8 cellular contexts compared by ENCODE assay signal in the genomic region with DNA sequence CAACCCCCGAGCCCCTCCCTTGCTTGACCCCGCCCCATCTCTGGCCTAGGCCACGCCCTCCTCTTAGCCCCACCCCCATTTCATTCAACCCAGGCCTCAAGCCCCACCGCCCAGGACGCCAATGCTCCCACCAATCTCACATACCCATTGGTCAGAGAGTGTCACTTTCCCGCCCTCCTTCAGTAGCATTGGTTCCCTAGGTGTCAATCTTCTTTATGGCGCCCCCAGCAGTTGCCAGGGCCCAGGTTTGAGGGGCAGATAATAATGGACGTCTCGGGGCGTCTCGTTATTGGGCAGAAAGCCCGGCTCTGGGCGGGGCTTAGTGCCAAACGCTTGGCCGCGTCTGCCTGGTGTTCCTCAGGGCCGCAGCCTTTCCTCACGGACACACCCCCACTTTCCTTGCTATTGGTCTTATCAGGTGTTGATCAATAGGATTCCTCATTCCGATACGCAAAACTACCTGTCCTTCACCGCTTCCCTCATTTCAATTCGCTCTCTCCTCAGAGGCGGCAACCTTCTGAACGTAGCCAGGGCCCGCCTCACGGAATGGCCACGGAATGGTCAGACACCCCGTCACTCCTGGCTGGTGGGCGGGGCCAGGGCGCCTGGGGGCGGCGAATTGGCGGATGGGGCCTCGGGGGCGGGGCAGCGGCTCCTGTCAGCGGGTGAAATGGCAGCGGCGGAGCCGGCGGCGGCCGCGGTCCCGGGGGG. TPM values are rescaled to one million over a fixed set of nuclear protein-coding genes. Genes with fewer than 3 reads are reported as not detected.
A peak's percentile ranks its signal among the peaks of the same experiment; 100 is the strongest.
DNase-seq lines count a peak whose midpoint lies in the region; ATAC-seq, FAIRE-seq and TF ChIP-seq lines count a peak whose summit lies in the region.

A gene (plus strand): TSS at position 658 of the 711 bp plus-strand sequence. CDS start 16,325 bp downstream, outside the sequence.

- peak; percentile 99 for DNase-seq in A673 (ENCODE audit: low spot score)
- DNase-seq in NCI-H2196 (lab: John Stamatoyannopoulos, UW; ENCODE audit: unreplicated experiment) = peak; percentile 100
- DNase-seq in WERI-Rb-1 = peak; percentile 99
- DNase-seq in bronchial epithelial cell (ENCODE audit: low read depth) = peak; percentile 100

- H3K36me3 ChIP-seq in A673 (ENCODE audit: insufficient read depth, low read length, poor library complexity, severe bottlenecking) (no peaks in the 10 kb centered on the region), WERI-Rb-1 (no peaks in the 10 kb centered on the region; the same call in 1 of the 2 replicates), bronchial epithelial cell (ENCODE audit: control insufficient read depth, insufficient read depth, low read length) (no peaks in the 10 kb centered on the region), iPS-20b (ENCODE audit: insufficient read depth, low read depth, low read length) (no peaks in the 10 kb centered on the region), skeletal muscle tissue (ENCODE audit: control insufficient read depth in 3 of 3, insufficient read depth in 3 of 3, low read length in 3 of 3) (no peaks in the 10 kb centered on the region)

- FAIRE-seq in bronchial epithelial cell (lab: Jason Lieb, UNC) = peak; percentile 96

- H3K27me3 ChIP-seq in A673 (replicated peaks; ENCODE audit: insufficient read depth, low read depth, low read length, poor library complexity) = no peaks in the 10 kb centered on the region
- no peaks in the 10 kb centered on the region for H3K27me3 ChIP-seq in WERI-Rb-1 (ENCODE audit: insufficient read depth, low read depth, severe bottlenecking)
- H3K27me3 ChIP-seq in bronchial epithelial cell (ENCODE audit: control insufficient read depth, insufficient read depth, low read length) = no peaks in the 10 kb centered on the region
- peaks cover 19% of the 10 kb centered on the region for H3K27me3 ChIP-seq in iPS-20b (ENCODE audit: insufficient read depth, low read length)
- H3K27me3 ChIP-seq in skeletal muscle tissue (ENCODE audit: control insufficient read depth in 3 of 3, insufficient read depth in 3 of 3, low read length in 3 of 3) = peaks cover 0 to 5% (median 0%) of the 10 kb centered on the region in 3 donors

- no TSS peak for BruUV-seq in A673 (replicated peaks; lab: Mats Ljungman, UMichigan)

- TF ChIP-seq CTCF in A673 (conservative IDR thresholded peaks at IDR 0.05; ENCODE audit: low read depth, low read length) (no peak), WERI-Rb-1 (IDR thresholded peaks at IDR 0.05; ENCODE audit: low read depth, low read length) (no peak), bronchial epithelial cell (IDR thresholded peaks at IDR 0.05; ENCODE audit: insufficient read depth, low read length, severe bottlenecking) (no peak)

- POLR2A ChIA-PET in A673 (lab: Charles Lee; ENCODE audit: low non-redundant PET) = no interaction called here

- ATAC-seq in GM18868 (IDR thresholded peaks at IDR 0.05; ENCODE audit: unreplicated experiment) = peak; percentile 86
- peak; percentile 85 for ATAC-seq in HG03135 (IDR thresholded peaks at IDR 0.05; ENCODE audit: unreplicated experiment)

- H3K9ac ChIP-seq in iPS-20b (ENCODE audit: low read depth, low read length) = peak within 1 kb of the TSS; percentile 47; the same call in 1 of the 2 replicates
- peak within 1 kb of the TSS in 2 of 3 donors; percentile 32 to 80 for H3K9ac ChIP-seq in skeletal muscle tissue (ENCODE audit: low read depth in 1 of 3, low read length in 3 of 3)

- CTCF ChIA-PET in A673 (lab: Charles Lee) = no interaction called here

- intact Hi-C loops in A673 (cut with micrococcal nuclease; ENCODE audit: unreplicated experiment) = no loop called here

- H3K27ac ChIP-seq in A673 (ENCODE audit: low read depth, low read length, poor library complexity, severe bottlenecking) (no peak within 1 kb of the TSS), WERI-Rb-1 (peak within 1 kb of the TSS; percentile 56), iPS-20b (ENCODE audit: low read length) (no peak within 1 kb of the TSS), skeletal muscle tissue (ENCODE audit: low read depth, low read length) (peak within 1 kb of the TSS; percentile 23)

- H3K9me3 ChIP-seq in A673 (ENCODE audit: low read depth, low read length, poor library complexity, severe bottlenecking) (no peaks in the 10 kb centered on the region), WERI-Rb-1 (ENCODE audit: severe bottlenecking) (no peaks in the 10 kb centered on the region), iPS-20b (ENCODE audit: insufficient read depth, low read depth, low read length) (no peaks in the 10 kb centered on the region), skeletal muscle tissue (ENCODE audit: control insufficient read depth in 3 of 3, low read length in 3 of 3) (no peaks in the 10 kb centered on the region)

- H3K4me3 ChIP-seq in A673 (ENCODE audit: low read depth, low read length, poor library complexity, severe bottlenecking) = peak within 1 kb of the TSS; percentile 59
- H3K4me3 ChIP-seq in WERI-Rb-1 (ENCODE audit: low read depth, low read length) = peak within 1 kb of the TSS; percentile 73
- peak within 1 kb of the TSS; percentile 71 for H3K4me3 ChIP-seq in bronchial epithelial cell (ENCODE audit: low read depth, low read length)
- H3K4me3 ChIP-seq in iPS-20b (ENCODE audit: low read length) = peak within 1 kb of the TSS; percentile 71
- H3K4me3 ChIP-seq in skeletal muscle tissue (ENCODE audit: low read length in 3 of 3) = peak within 1 kb of the TSS; percentile 54 to 73 (median 65)

- peaks cover 9% of the 10 kb centered on the region for H3K4me1 ChIP-seq in A673 (ENCODE audit: insufficient read depth, low read length, poor library complexity, severe bottlenecking)
- H3K4me1 ChIP-seq in iPS-20b (ENCODE audit: insufficient read depth, low read length) = no peaks in the 10 kb centered on the region; the same call in 1 of the 2 replicates
- H3K4me1 ChIP-seq in skeletal muscle tissue (ENCODE audit: control insufficient read depth in 3 of 3, insufficient read depth in 3 of 3, low read length in 3 of 3) = peaks cover 16 to 24% (median 23%) of the 10 kb centered on the region in 3 donors

RNA-seq across cellular contexts. Expression of the gene that starts here (rescaled TPM):
- total RNA-seq in A673 (2021) = 4.8 and 8.8 TPM in 2 replicates
- total RNA-seq in bronchial epithelial cell = 9.2 and 19.5 TPM in 2 replicates
- 9.4 TPM for total RNA-seq in skeletal muscle tissue

Comparison
In these comparisons a context has a peak if more than half of its experiments do, and no peak if none do; other contexts are left out.
1. H3K27ac ChIP-seq: peak in WERI-Rb-1 (single experiment) and skeletal muscle tissue (single experiment); none in A673 (single experiment) and iPS-20b (single experiment).
2. Peak in every context shown above with its lines, with median percentiles within 50 percentile points of each other: DNase-seq and H3K4me3 ChIP-seq.